Comparison of ENCODE assay signal across 11 cellular contexts in genomic region chr15:97521894-97522293, GRCh38.
DNase-seq lines count a peak whose midpoint lies in the region; ATAC-seq, FAIRE-seq and TF ChIP-seq lines count a peak whose summit lies in the region.
"Had no signal": no experiment of that assay in that cellular context is flagged by ENCODE, and none has a peak within 500 bp of the region (broad histone marks: within the 10 kb centered on the region; RNA-seq: fewer than 3 reads in every experiment).

No MANE protein-coding gene starts in this region.

- POLR2A ChIA-PET in GM10248 (lab: Yijun Ruan, JAX) = no interaction called here

- ATAC-seq in left ventricle myocardium superior = peak; percentile 96
- no peak for ATAC-seq in HG03457 (IDR thresholded peaks at IDR 0.05; ENCODE audit: unreplicated experiment)
- ATAC-seq in GM18867 (IDR thresholded peaks at IDR 0.05; ENCODE audit: unreplicated experiment) = no peak

- FAIRE-seq in GM12892 (lab: Jason Lieb, UNC) = no peak

- H3K4me3 ChIP-seq in astrocyte of the spinal cord (ENCODE audit: low read depth, low read length) (peak overlapping the region; percentile 32), skeletal muscle cell (ENCODE audit: low read depth, low read length) (peak overlapping the region; percentile 14)

- TF ChIP-seq CTCF in astrocyte of the spinal cord (IDR thresholded peaks at IDR 0.05; ENCODE audit: low read depth, low read length) (no peak), GM10248 (IDR thresholded peaks at IDR 0.05; ENCODE audit: control extremely low read depth, extremely low read depth, low read depth, missing control alignments) (no peak)

- DNase-seq in Kasumi-1 (lab: John Stamatoyannopoulos, UW) (peak; percentile 36 to 37), astrocyte of the spinal cord (ENCODE audit: low read depth, low spot score) (peak; percentile 12), left ventricle myocardium superior (peak; percentile 73), skeletal muscle cell (ENCODE audit: low read depth) (no peak), GM10248 (ENCODE audit: extremely low spot score) (no peak), GM12892 (ENCODE audit: insufficient read length) (no peak)
- DNase-seq: activated CD4-positive, alpha-beta T cell treated with anti-CD3 and anti-CD28 coated beads, Interleukin-2, amount 50 U/mL, for 4 hours; NCI-H345; SW 1271 had no signal

- TF ChIP-seq POLR2A in GM12892 (IDR thresholded peaks at IDR 0.05; ENCODE audit: low read depth, low read length) = no peak

- CTCF ChIA-PET in GM10248 (lab: Yijun Ruan, JAX) = interaction anchor here (1.2 kb wide), 1 partner anchor 34 kb away, joined by 3 read pairs; no protein-coding TSS in a partner anchor

- in situ Hi-C loops in astrocyte of the spinal cord (cut with HindIII; ENCODE audit: low sequenced_read_pairs) = no loop called here

- intact Hi-C loops in left ventricle myocardium superior (cut with micrococcal nuclease) = no loop called here

Comparison
In these comparisons a context has a peak if more than half of its experiments do, and no peak if none do; other contexts are left out.
1. DNase-seq: peak in Kasumi-1 (2 of 2), astrocyte of the spinal cord (single experiment) and left ventricle myocardium superior (single experiment); none in skeletal muscle cell (single experiment), GM10248 (single experiment) and GM12892 (single experiment).